Comparison of ENCODE assay signal across 10 cellular contexts in genomic region chr18:48293954-48294893, GRCh38.
DNase-seq lines count a peak whose midpoint lies in the region; TF ChIP-seq lines count a peak whose summit lies in the region.
"Had no signal": no experiment of that assay in that cellular context is flagged by ENCODE, and none has a peak within 500 bp of the region (broad histone marks: within the 10 kb centered on the region; RNA-seq: fewer than 3 reads in every experiment).

No MANE protein-coding gene starts in this region.

- DNase-seq in M059J (ENCODE audit: low read depth) (peak; percentile 64), NCI-H2107 (lab: John Stamatoyannopoulos, UW) (peak; percentile 98), adrenal gland (peak in 5 of 7 donors; percentile 29 to 60 (median 36)), retina (peak; percentile 45), thyroid gland (no peak), GM13976 (ENCODE audit: low spot score) (no peak)
- DNase-seq in activated CD4-positive, alpha-beta T cell treated with anti-CD3 and anti-CD28 coated beads, Interleukin-2, amount 50 U/mL, for 1 hour, result no peak
- DNase-seq: activated T-cell treated with anti-CD3 and anti-CD28 coated beads, Interleukin-2, amount 50 U/mL, for 1 hour had no signal

- WGBS in adrenal gland, 4 donors, result 83 to 91% (median 86%) methylated on average over 16 of the region's 16 CpGs
- WGBS in thyroid gland, 2 donors, result 87 to 89% methylated on average over 15 to 16 of the region's 16 CpGs

- in situ Hi-C loops in GM13976 (cut with MboI; ENCODE audit: low sequenced_read_pairs, unreplicated experiment), result no loop called here

- H3K9me3 ChIP-seq in adrenal gland (replicated peaks in 1 of 3), result no peaks in the 10 kb centered on the region
- H3K9me3 ChIP-seq in thyroid gland, result no peaks in the 10 kb centered on the region

- H3K27me3 ChIP-seq in adrenal gland (no peaks in the 10 kb centered on the region), thyroid gland (no peaks in the 10 kb centered on the region)

- TF ChIP-seq CTCF in adrenal gland (IDR thresholded peaks at IDR 0.05), result no peak
- TF ChIP-seq CTCF in thyroid gland (IDR thresholded peaks at IDR 0.05), result no peak
- no peak for TF ChIP-seq CTCF in GM13976 (IDR thresholded peaks at IDR 0.05; ENCODE audit: borderline replicate concordance, control extremely low read depth, extremely low read depth, insufficient read depth, missing control alignments)

- TF ChIP-seq POLR2A in adrenal gland (IDR thresholded peaks at IDR 0.05) (no peak), thyroid gland (IDR thresholded peaks at IDR 0.05) (no peak)

- H3K27ac ChIP-seq in adrenal gland, result peak overlapping the region in 2 of 5 donors; percentile 11 to 18
- no peak overlapping the region for H3K27ac ChIP-seq in thyroid gland
- H3K27ac ChIP-seq: coronary artery, KMS-11 had no signal

- intact Hi-C loops in adrenal gland (cut with DNase I) (no loop called here), thyroid gland (cut with DNase I) (no loop called here)

- H3K4me3 ChIP-seq in adrenal gland, result no peak overlapping the region
- no peak overlapping the region for H3K4me3 ChIP-seq in thyroid gland (replicated peaks in 1 of 3)
- H3K4me3 ChIP-seq: coronary artery had no signal

- peaks cover 0 to 10% of the 10 kb centered on the region in 2 donors for H3K4me1 ChIP-seq in adrenal gland (replicated peaks in 1 of 2)
- H3K4me1 ChIP-seq in thyroid gland, result peaks cover 4 to 7% of the 10 kb centered on the region in 2 donors

- H3K36me3 ChIP-seq in adrenal gland (replicated peaks in 1 of 2), result no peaks in the 10 kb centered on the region
- no peaks in the 10 kb centered on the region for H3K36me3 ChIP-seq in thyroid gland

Comparison
In these comparisons a context has a peak if more than half of its experiments do, and no peak if none do; other contexts are left out.
1. DNase-seq: peak in M059J (single experiment), NCI-H2107 (single experiment), adrenal gland (5 of 7) and retina (single experiment); none in activated CD4-positive, alpha-beta T cell treated with anti-CD3 and anti-CD28 coated beads, Interleukin-2, amount 50 U/mL, for 1 hour (single experiment), thyroid gland (0 of 2) and GM13976 (single experiment).